18 cellular contexts compared by ENCODE assay signal in genomic region chr14:67524152-67524963, GRCh38. TPM values are rescaled to one million over a fixed set of nuclear protein-coding genes. Genes with fewer than 3 reads are reported as not detected.
DNase-seq lines count a peak whose midpoint lies in the region; ATAC-seq and TF ChIP-seq lines count a peak whose summit lies in the region.
"Had no signal": no experiment of that assay in that cellular context is flagged by ENCODE, and none has a peak within 500 bp of the region (broad histone marks: within the 10 kb centered on the region; RNA-seq: fewer than 3 reads in every experiment).

No MANE protein-coding gene starts in this region.

- no peaks in the 10 kb centered on the region for H3K36me3 Mint-ChIP-seq in activated CD8-positive, alpha-beta memory T cell treated with anti-CD3 and anti-CD28 coated beads, Interleukin-2, amount 10 ng/mL, durations not matched to agents 7 days and 5 days
- no peaks in the 10 kb centered on the region for H3K36me3 Mint-ChIP-seq in activated CD4-positive, alpha-beta T cell treated with anti-CD3 and anti-CD28 coated beads, Interleukin-2, amount 10 ng/mL, durations not matched to agents 24 days and 14 days (ENCODE audit: low read depth)
- H3K36me3 Mint-ChIP-seq: activated naive CD8-positive, alpha-beta T cell had no signal

- no peak overlapping the region for H3K4me3 Mint-ChIP-seq in activated CD8-positive, alpha-beta memory T cell treated with anti-CD3 and anti-CD28 coated beads, Interleukin-2, amount 10 ng/mL, durations not matched to agents 7 days and 5 days
- H3K4me3 Mint-ChIP-seq in activated CD4-positive, alpha-beta T cell treated with anti-CD3 and anti-CD28 coated beads, Interleukin-2, amount 10 ng/mL, durations not matched to agents 24 days and 14 days, result no peak overlapping the region
- H3K4me3 Mint-ChIP-seq: activated naive CD8-positive, alpha-beta T cell; activated T-cell treated with anti-CD3 and anti-CD28 coated beads, Interleukin-2, amount 50 U/mL, for 24 hours had no signal

- no peak for TF ChIP-seq POLR2A in gastroesophageal sphincter (IDR thresholded peaks at IDR 0.05)

- H3K4me1 Mint-ChIP-seq in activated CD8-positive, alpha-beta memory T cell treated with anti-CD3 and anti-CD28 coated beads, Interleukin-2, amount 10 ng/mL, durations not matched to agents 7 days and 5 days, result no peaks in the 10 kb centered on the region
- H3K4me1 Mint-ChIP-seq in activated CD4-positive, alpha-beta T cell treated with anti-CD3 and anti-CD28 coated beads, Interleukin-2, amount 10 ng/mL, durations not matched to agents 24 days and 14 days, result no peaks in the 10 kb centered on the region

- H3K36me3 ChIP-seq in HEK293 (ENCODE audit: control insufficient read depth in 2 of 2, insufficient read depth in 1 of 2, low read length in 2 of 2) (no peaks in the 10 kb centered on the region), SK-N-MC (ENCODE audit: insufficient read depth, low read length) (no peaks in the 10 kb centered on the region), gastroesophageal sphincter (no peaks in the 10 kb centered on the region)
- H3K36me3 ChIP-seq: left ventricle myocardium inferior had no signal

- H3K27ac ChIP-seq in HEK293 (ENCODE audit: extremely low read depth, low read depth, low read length), result no peak overlapping the region; the same call in 1 of the 2 replicates
- H3K27ac ChIP-seq in SK-N-MC, result no peak overlapping the region
- H3K27ac ChIP-seq in gastroesophageal sphincter, result no peak overlapping the region
- H3K27ac ChIP-seq: left ventricle myocardium inferior had no signal

- H3K27me3 Mint-ChIP-seq in activated CD8-positive, alpha-beta memory T cell treated with anti-CD3 and anti-CD28 coated beads, Interleukin-2, amount 10 ng/mL, durations not matched to agents 7 days and 5 days, result peaks cover 70% of the 10 kb centered on the region
- peaks cover 58% of the 10 kb centered on the region for H3K27me3 Mint-ChIP-seq in activated CD4-positive, alpha-beta T cell treated with anti-CD3 and anti-CD28 coated beads, Interleukin-2, amount 10 ng/mL, durations not matched to agents 24 days and 14 days

- intact Hi-C loops in left colon (cut with DNase I, micrococcal nuclease), result no loop called here
- intact Hi-C loops in activated CD4-positive, alpha-beta T cell treated with anti-CD3 and anti-CD28 coated beads, Interleukin-2, amount 10 ng/mL, durations not matched to agents 24 days and 14 days (cut with micrococcal nuclease), result no loop called here

- H3K9me3 ChIP-seq in HEK293 (ENCODE audit: control insufficient read depth, insufficient read depth, low read depth, low read length) (no peaks in the 10 kb centered on the region), SK-N-MC (ENCODE audit: low read depth, low read length) (no peaks in the 10 kb centered on the region), gastroesophageal sphincter (no peaks in the 10 kb centered on the region)
- H3K9me3 ChIP-seq: left ventricle myocardium inferior had no signal

- CTCF ChIA-PET in HEK293 (lab: Yijun Ruan, JAX), result interaction anchor here (0.7 to 6.1 kb wide), 7 partner anchors 10 to 986 kb away, joined by 3 to 143 read pairs (median 4); no protein-coding TSS in a partner anchor
- CTCF ChIA-PET in activated CD8-positive, alpha-beta memory T cell treated with anti-CD3 and anti-CD28 coated beads, Interleukin-2, amount 10 ng/mL, durations not matched to agents 7 days and 5 days (lab: Charles Lee), result interaction anchor here (1.0 to 6.1 kb wide), 3 partner anchors 13 to 47 kb away, joined by 3 to 61 read pairs (median 4); no protein-coding TSS in a partner anchor

- ATAC-seq in left colon (peak; percentile 59), gastroesophageal sphincter (no peak)
- ATAC-seq in activated CD8-positive, alpha-beta memory T cell treated with anti-CD3 and anti-CD28 coated beads, Interleukin-2, amount 10 ng/mL, durations not matched to agents 7 days and 5 days, result no peak

- H3K4me3 ChIP-seq in HEK293 (ENCODE audit: low read depth, low read length), result no peak overlapping the region
- H3K4me3 ChIP-seq in SK-N-MC, result no peak overlapping the region
- H3K4me3 ChIP-seq in gastroesophageal sphincter, result no peak overlapping the region
- H3K4me3 ChIP-seq: left ventricle myocardium inferior had no signal

- POLR2A ChIA-PET in HEK293 (lab: Yijun Ruan, JAX), result interaction anchor here (0.5 to 0.9 kb wide), 2 partner anchors 8 to 116 kb away, joined by 4 to 6 read pairs; partner anchors contain the start of gene PLEKHH1

- DNase-seq in CD1c-positive myeloid dendritic cell (ENCODE audit: extremely low spot score) (peak; percentile 17), SK-N-MC (ENCODE audit: low read depth, low spot score) (peak; percentile 16), left colon (peak in 1 of 2 donors; percentile 21), T-helper 2 cell (no peak)
- DNase-seq in activated CD8-positive, alpha-beta memory T cell treated with anti-CD3 and anti-CD28 coated beads, Interleukin-2, amount 10 ng/mL, durations not matched to agents 7 days and 5 days, result no peak
- DNase-seq in activated CD4-positive, alpha-beta T cell treated with anti-CD3 and anti-CD28 coated beads, Interleukin-2, amount 10 ng/mL, durations not matched to agents 24 days and 14 days, result no peak
- DNase-seq: activated CD4-positive, alpha-beta T cell treated with anti-CD3 and anti-CD28 coated beads, Interleukin-2, amount 50 U/mL, for 1 hour; activated T-cell treated with anti-CD3 and anti-CD28 coated beads, Interleukin-2, amount 50 U/mL, for 24 hours; AML-193; DMS153; effector CD8-positive, alpha-beta T cell; GOT3; left ventricle myocardium inferior; NCI-H2029 treated with DMSO at 0.1 percent for 48 hours had no signal

- 63 to 67% methylated on average over 8 of the region's 8 CpGs for WGBS in gastroesophageal sphincter (ENCODE audit: low coverage in 1 of 2), 2 donors

- peaks cover 56% of the 10 kb centered on the region for H3K27me3 ChIP-seq in gastroesophageal sphincter

- no peak overlapping the region for H3K9ac ChIP-seq in SK-N-MC (ENCODE audit: insufficient read length)

- H3K9me3 Mint-ChIP-seq in activated CD8-positive, alpha-beta memory T cell treated with anti-CD3 and anti-CD28 coated beads, Interleukin-2, amount 10 ng/mL, durations not matched to agents 7 days and 5 days (ENCODE audit: low read depth), result no peaks in the 10 kb centered on the region
- H3K9me3 Mint-ChIP-seq in activated CD4-positive, alpha-beta T cell treated with anti-CD3 and anti-CD28 coated beads, Interleukin-2, amount 10 ng/mL, durations not matched to agents 24 days and 14 days, result no peaks in the 10 kb centered on the region
- H3K9me3 Mint-ChIP-seq: activated T-cell treated with anti-CD3 and anti-CD28 coated beads, Interleukin-2, amount 50 U/mL, for 24 hours had no signal

- no peak for TF ChIP-seq EP300 in gastroesophageal sphincter (IDR thresholded peaks at IDR 0.05)

- H3K27ac Mint-ChIP-seq in activated CD8-positive, alpha-beta memory T cell treated with anti-CD3 and anti-CD28 coated beads, Interleukin-2, amount 10 ng/mL, durations not matched to agents 7 days and 5 days, result no peak overlapping the region
- no peak overlapping the region for H3K27ac Mint-ChIP-seq in activated CD4-positive, alpha-beta T cell treated with anti-CD3 and anti-CD28 coated beads, Interleukin-2, amount 10 ng/mL, durations not matched to agents 24 days and 14 days
- H3K27ac Mint-ChIP-seq: activated naive CD8-positive, alpha-beta T cell; activated T-cell treated with anti-CD3 and anti-CD28 coated beads, Interleukin-2, amount 50 U/mL, for 24 hours; progenitor cell of endocrine pancreas had no signal

- no peak for TF ChIP-seq CTCF in HEK293 (tag by site-specific recombination; IDR thresholded peaks at IDR 0.05)
- no peak for TF ChIP-seq CTCF in gastroesophageal sphincter (IDR thresholded peaks at IDR 0.05)

- H3K4me1 ChIP-seq in HEK293 (ENCODE audit: control insufficient read depth, insufficient read depth, low read length) (peaks cover 6% of the 10 kb centered on the region), gastroesophageal sphincter (no peaks in the 10 kb centered on the region)

TF ChIP-seq in HEK293, 187 proteins besides CTCF, POLR2A, EP300 and RAD21 (continues in another document):
- TF ChIP-seq REPIN1 (tag by site-specific recombination; IDR thresholded peaks at IDR 0.05; ENCODE audit: low read depth) (no peak), ZBTB21 (tag by site-specific recombination; IDR thresholded peaks at IDR 0.05) (no peak), ZNF148 (tag by site-specific recombination; IDR thresholded peaks at IDR 0.05; ENCODE audit: borderline replicate concordance) (no peak), ZBTB48 (tag by site-specific recombination; IDR thresholded peaks at IDR 0.05) (0 out of 2 replicates have a peak, but pooled peaks have one; percentile 44), ZNF776 (tag by site-specific recombination; IDR thresholded peaks at IDR 0.05; ENCODE audit: borderline replicate concordance) (no peak), ZNF184 (tag by site-specific recombination; IDR thresholded peaks at IDR 0.05) (no peak)

RNA-seq across cellular contexts. Expression of gene PLEKHH1, which starts 8.7 kb away (rescaled TPM):
- total RNA-seq in left colon (10 to 100 TPM; 54.0 to 63.2 TPM), gastroesophageal sphincter (1 to 10 TPM; 1.8 to 6.1 (median 4.0) TPM)
- total RNA-seq in activated CD8-positive, alpha-beta memory T cell treated with anti-CD3 and anti-CD28 coated beads, Interleukin-2, amount 10 ng/mL, durations not matched to agents 7 days and 5 days, result under 1 TPM; 0.19 to 0.79 TPM
- 1.5 and 1.7 TPM in 2 replicates for total RNA-seq in activated CD4-positive, alpha-beta T cell treated with anti-CD3 and anti-CD28 coated beads, Interleukin-2, amount 10 ng/mL, durations not matched to agents 24 days and 14 days

RNA-seq across cellular contexts. Expression of gene TMEM229B, which starts 35.8 kb away (rescaled TPM):
- total RNA-seq in left colon (10 to 100 TPM in 1 of 2 donors, 1 to 10 TPM in 1; 5.0 to 10.3 TPM), gastroesophageal sphincter (1 to 10 TPM in 3 of 4 donors, under 1 TPM in 1; 0.94 to 3.9 (median 2.5) TPM)
- total RNA-seq in activated CD8-positive, alpha-beta memory T cell treated with anti-CD3 and anti-CD28 coated beads, Interleukin-2, amount 10 ng/mL, durations not matched to agents 7 days and 5 days, result 1 to 10 TPM; 5.1 to 7.0 TPM
- total RNA-seq in activated CD4-positive, alpha-beta T cell treated with anti-CD3 and anti-CD28 coated beads, Interleukin-2, amount 10 ng/mL, durations not matched to agents 24 days and 14 days, result 2.4 and 2.7 TPM in 2 replicates

Comparison
In these comparisons a context has a peak if more than half of its experiments do, and no peak if none do; other contexts are left out.
1. DNase-seq: peak in CD1c-positive myeloid dendritic cell (single experiment) and SK-N-MC (single experiment); none in activated CD8-positive, alpha-beta memory T cell treated with anti-CD3 and anti-CD28 coated beads, Interleukin-2, amount 10 ng/mL, durations not matched to agents 7 days and 5 days (single experiment), activated CD4-positive, alpha-beta T cell treated with anti-CD3 and anti-CD28 coated beads, Interleukin-2, amount 10 ng/mL, durations not matched to agents 24 days and 14 days (single experiment) and T-helper 2 cell (0 of 5).
2. RNA of gene PLEKHH1, which starts 8.7 kb away (total RNA-seq): 54.0 to 63.2 TPM in left colon; 1.8 to 6.1 TPM in gastroesophageal sphincter, 1.5 to 1.7 TPM in activated CD4-positive, alpha-beta T cell treated with anti-CD3 and anti-CD28 coated beads, Interleukin-2, amount 10 ng/mL, durations not matched to agents 24 days and 14 days and 0.19 to 0.79 TPM in activated CD8-positive, alpha-beta memory T cell treated with anti-CD3 and anti-CD28 coated beads, Interleukin-2, amount 10 ng/mL, durations not matched to agents 7 days and 5 days; every median in the first group is over 4 times any median in the second.